In genomic region chr3:58217209-58217811, GRCh38 we compare ENCODE assay signal across 1 cellular context.
TF ChIP-seq lines count a peak whose summit lies in the region.

No MANE protein-coding gene starts in this region.

TF ChIP-seq in HepG2, 621 proteins besides CTCF, POLR2A, EP300 and RAD21 (continued from another document and continues in another):
- TF ChIP-seq ZNF280D (CRISPR knock-in tag; IDR thresholded peaks at IDR 0.05) (0 out of 2 replicates have a peak, but pooled peaks have one; percentile 25), GATA4 (IDR thresholded peaks at IDR 0.05; ENCODE audit: borderline replicate concordance, low read depth) (no peak), SOX6 (IDR thresholded peaks at IDR 0.05) (no peak), SOX6 (CRISPR knock-in tag; IDR thresholded peaks at IDR 0.05) (peak; percentile 62; the same call in 1 of the 2 replicates), NFKB2 (CRISPR knock-in tag; IDR thresholded peaks at IDR 0.05; ENCODE audit: borderline replicate concordance) (peak; percentile 69; the same call in 1 of the 2 replicates), SNAPC4 (CRISPR knock-in tag; IDR thresholded peaks at IDR 0.05) (no peak), ATF5 (CRISPR knock-in tag; IDR thresholded peaks at IDR 0.05; ENCODE audit: low read depth) (no peak), ZNF251 (CRISPR knock-in tag; IDR thresholded peaks at IDR 0.05) (0 out of 2 replicates have a peak, but pooled peaks have one; percentile 34), TFE3 (CRISPR knock-in tag; IDR thresholded peaks at IDR 0.05) (no peak), YY1 (IDR thresholded peaks at IDR 0.05; ENCODE audit: insufficient read depth, insufficient replicate concordance, low read depth, low read length) (peak; percentile 16), ATF4 (CRISPR knock-in tag; IDR thresholded peaks at IDR 0.05) (no peak), FOXP4 (CRISPR knock-in tag; IDR thresholded peaks at IDR 0.05) (peak; percentile 33; the same call in 1 of the 2 replicates), ZNF646 (CRISPR knock-in tag; IDR thresholded peaks at IDR 0.05) (no peak), ZBTB10 (CRISPR knock-in tag; IDR thresholded peaks at IDR 0.05; ENCODE audit: borderline replicate concordance) (no peak), ZNF331 (CRISPR knock-in tag; IDR thresholded peaks at IDR 0.05) (0 out of 2 replicates have a peak, but pooled peaks have one; percentile 10), SMC3 (IDR thresholded peaks at IDR 0.05; ENCODE audit: low read length) (peak; percentile 92), NFE2L1 (CRISPR knock-in tag; IDR thresholded peaks at IDR 0.05; ENCODE audit: borderline replicate concordance) (no peak), SMARCE1 (IDR thresholded peaks at IDR 0.05; ENCODE audit: borderline replicate concordance) (no peak), TRIM22 (IDR thresholded peaks at IDR 0.05) (no peak), USF2 (IDR thresholded peaks at IDR 0.05; ENCODE audit: low read depth, low read length) (0 out of 2 replicates have a peak, but pooled peaks have one; percentile 29), USF2 (CRISPR knock-in tag; IDR thresholded peaks at IDR 0.05; ENCODE audit: borderline replicate concordance) (no peak)
